ENCODE assay signal across 1 cellular context in genomic region chr4:138243369-138243768, GRCh38.
TF ChIP-seq lines count a peak whose summit lies in the region.

No MANE protein-coding gene starts in this region.

TF ChIP-seq in HepG2, 621 proteins besides CTCF, POLR2A, EP300 and RAD21 (continued from another document):
- TF ChIP-seq PHB2 (IDR thresholded peaks at IDR 0.05; ENCODE audit: partially characterized antibody) (no peak), ZFP90 (CRISPR knock-in tag; IDR thresholded peaks at IDR 0.05; ENCODE audit: borderline replicate concordance) (no peak), SATB2 (CRISPR knock-in tag; IDR thresholded peaks at IDR 0.05) (no peak), ZNF761 (CRISPR knock-in tag; conservative IDR thresholded peaks at IDR 0.05) (no peak), ZNF781 (CRISPR knock-in tag; IDR thresholded peaks at IDR 0.05; ENCODE audit: borderline replicate concordance, not compliant biosample characterization) (no peak), AKAP8 (CRISPR knock-in tag; IDR thresholded peaks at IDR 0.05) (no peak), ZNF431 (CRISPR knock-in tag; IDR thresholded peaks at IDR 0.05; ENCODE audit: borderline replicate concordance, low read depth) (no peak)
